ENCODE assay signal across 1 cellular context in the genomic region with DNA sequence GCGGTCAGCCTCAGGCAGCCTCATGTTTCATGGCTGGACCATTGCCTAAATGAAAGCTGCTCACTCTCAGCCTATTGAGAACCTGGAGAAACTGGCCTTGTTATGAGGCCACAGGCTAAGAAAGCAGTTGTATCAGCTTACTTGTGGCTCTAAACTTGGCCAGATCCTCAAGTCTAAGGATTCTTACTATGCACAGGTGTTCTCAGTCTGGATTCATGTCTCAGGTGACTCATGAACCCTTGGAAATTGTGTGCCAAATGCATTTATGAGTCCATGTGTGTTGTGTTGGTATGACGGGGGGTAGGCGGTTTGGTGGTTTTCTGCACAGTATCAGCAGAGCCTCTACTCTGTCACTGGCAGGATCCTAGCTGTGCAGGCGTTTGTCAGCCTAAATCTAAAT.
TF ChIP-seq lines count a peak whose summit lies in the region.

No MANE protein-coding gene starts in this region.

TF ChIP-seq in H1, 55 proteins besides CTCF, POLR2A, EP300 and RAD21 (continued from another document):
- TF ChIP-seq SRF (IDR thresholded peaks at IDR 0.05; ENCODE audit: low read depth, low read length) = no peak
- TF ChIP-seq PHF8 (conservative IDR thresholded peaks at IDR 0.05; ENCODE audit: low read depth, low read length) = no peak
- TF ChIP-seq RFX5 (IDR thresholded peaks at IDR 0.05; ENCODE audit: borderline replicate concordance, low read depth, low read length) = no peak
- TF ChIP-seq KDM1A (IDR thresholded peaks at IDR 0.05; ENCODE audit: borderline replicate concordance, low read length) = no peak
- no peak for TF ChIP-seq RXRA (IDR thresholded peaks at IDR 0.05; ENCODE audit: insufficient read depth, low read depth, low read length)
- no peak for TF ChIP-seq JUN (IDR thresholded peaks at IDR 0.05; ENCODE audit: low read depth, low read length)
- no peak for TF ChIP-seq CHD2 (IDR thresholded peaks at IDR 0.05; ENCODE audit: low read length)
